In the genomic region with DNA sequence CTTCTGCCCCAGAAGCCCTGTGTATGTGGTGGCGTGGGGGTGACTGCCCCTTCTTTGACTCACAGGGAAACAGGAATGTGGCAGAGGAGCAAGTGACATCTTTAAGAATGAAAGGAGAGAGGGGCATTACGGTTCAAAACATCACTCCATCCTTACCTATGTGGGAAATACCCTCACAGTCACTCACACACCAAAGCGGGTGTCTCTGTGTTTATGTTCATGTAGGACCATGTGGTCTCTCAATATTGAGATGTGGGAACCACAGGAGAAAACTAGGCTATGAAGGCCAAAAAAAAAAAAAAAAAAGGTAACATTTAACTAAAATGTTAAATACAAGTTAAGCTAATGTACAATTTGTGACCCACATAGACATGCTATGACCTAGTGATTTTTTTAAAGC, we compare ENCODE assay signal across 26 cellular contexts.
"Had no signal": no experiment of that assay in that cellular context is flagged by ENCODE, and none has a peak within 500 bp of the region (broad histone marks: within the 10 kb centered on the region; RNA-seq: fewer than 3 reads in every experiment).

No MANE protein-coding gene starts in this region.

- H3K36me3 Mint-ChIP-seq: activated CD8-positive, alpha-beta memory T cell treated with anti-CD3 and anti-CD28 coated beads, Interleukin-2, amount 10 ng/mL, durations not matched to agents 7 days and 5 days; activated naive CD8-positive, alpha-beta T cell; naive B cell; stimulated activated memory B cell treated with anti-CD40 and anti-IgM and Interleukin-4, amounts not matched to agents 10 μg/mL and 1 μg/mL and 100 μg/mL, for 72 hours; WTC11 had no signal

- H3K4me1 ChIP-seq: body of pancreas, colonic mucosa, pancreas, prostate gland, suprapubic skin, tibial artery, upper lobe of right lung had no signal

- H3K27ac Mint-ChIP-seq: activated CD8-positive, alpha-beta memory T cell treated with anti-CD3 and anti-CD28 coated beads, Interleukin-2, amount 10 ng/mL, durations not matched to agents 7 days and 5 days; activated CD8-positive, alpha-beta T cell treated with anti-CD3 and anti-CD28 coated beads, Interleukin-2, amount 10 ng/mL, durations not matched to agents 7 days and 5 days; activated naive CD8-positive, alpha-beta T cell; naive B cell; stimulated activated memory B cell treated with anti-CD40 and anti-IgM and Interleukin-4, amounts not matched to agents 10 μg/mL and 1 μg/mL and 100 μg/mL, for 72 hours; T-helper 17 cell; WTC11 had no signal

- ATAC-seq: body of pancreas; pancreas; sciatic nerve; stimulated activated memory B cell treated with anti-CD40 and anti-IgM and Interleukin-4, amounts not matched to agents 10 μg/mL and 1 μg/mL and 100 μg/mL, for 72 hours; T-helper 17 cell; WTC11 had no signal

- H3K27me3 ChIP-seq: body of pancreas, cardiac muscle cell, colonic mucosa, pancreas, upper lobe of right lung had no signal

- H3K27ac ChIP-seq: body of pancreas, cardiac muscle cell, colonic mucosa, left ventricle myocardium inferior, pancreas, prostate gland, skin epidermis, suprapubic skin, tibial artery, upper lobe of right lung had no signal

- H3K9me3 ChIP-seq: body of pancreas, colonic mucosa, left ventricle myocardium inferior, pancreas, prostate gland, suprapubic skin, tibial artery, upper lobe of right lung had no signal

- H3K36me3 ChIP-seq: cardiac muscle cell, colonic mucosa, left ventricle myocardium inferior, pancreas, prostate gland, suprapubic skin, tibial artery, upper lobe of right lung had no signal

- H3K4me3 ChIP-seq: body of pancreas, cardiac muscle cell, colonic mucosa, left ventricle myocardium inferior, lung, pancreas, prostate gland, skin epidermis, suprapubic skin, tibial artery, upper lobe of right lung had no signal

- H3K9me3 Mint-ChIP-seq: neural crest cell; stimulated activated memory B cell treated with anti-CD40 and anti-IgM and Interleukin-4, amounts not matched to agents 10 μg/mL and 1 μg/mL and 100 μg/mL, for 72 hours had no signal

- DNase-seq: activated naive CD4-positive, alpha-beta T cell treated with Interleukin-2 at 50 U/mL for 16 hours; body of pancreas; cerebellar nuclear complex; colonic mucosa; effector CD8-positive, alpha-beta T cell; islet precursor cell; left ventricle myocardium inferior; naive B cell; pancreas; retina; stimulated activated CD4-positive, alpha-beta T cell treated with anti-CD3 and anti-CD28 coated beads, Interleukin-4, amount 100 ng/mL, for 24 hours; T-helper 17 cell; tibial artery; upper lobe of right lung had no signal

- H3K4me3 Mint-ChIP-seq: activated CD8-positive, alpha-beta memory T cell treated with anti-CD3 and anti-CD28 coated beads, Interleukin-2, amount 10 ng/mL, durations not matched to agents 7 days and 5 days; activated CD8-positive, alpha-beta T cell treated with anti-CD3 and anti-CD28 coated beads, Interleukin-2, amount 10 ng/mL, durations not matched to agents 7 days and 5 days; activated naive CD8-positive, alpha-beta T cell; naive B cell; neural crest cell; stimulated activated memory B cell treated with anti-CD40 and anti-IgM and Interleukin-4, amounts not matched to agents 10 μg/mL and 1 μg/mL and 100 μg/mL, for 72 hours; T-helper 17 cell; WTC11 had no signal
